ENCODE assay signal across 9 cellular contexts in the genomic region with DNA sequence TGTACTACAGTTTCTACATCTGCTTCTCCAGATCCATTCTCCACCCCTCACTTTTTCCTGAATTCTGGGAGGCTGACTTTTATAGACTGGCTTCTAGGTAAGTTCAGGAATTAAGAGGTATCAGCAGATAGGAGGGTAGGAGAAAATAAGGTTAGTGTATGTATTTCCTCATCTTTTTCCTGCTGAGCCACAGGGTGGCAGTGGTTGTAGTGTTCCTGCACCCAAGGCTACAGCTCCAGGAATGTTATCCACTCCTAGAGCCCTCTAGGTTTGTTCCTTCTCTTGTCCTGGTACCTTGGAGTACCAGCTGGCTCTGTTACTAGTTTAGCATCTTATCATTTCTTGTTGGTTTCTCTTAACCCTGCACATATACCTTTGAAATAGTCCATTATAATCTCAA. TPM values are rescaled to one million over a fixed set of nuclear protein-coding genes. Genes with fewer than 3 reads are reported as not detected.
DNase-seq lines count a peak whose midpoint lies in the region; TF ChIP-seq lines count a peak whose summit lies in the region.
"Had no signal": no experiment of that assay in that cellular context is flagged by ENCODE, and none has a peak within 500 bp of the region (broad histone marks: within the 10 kb centered on the region; RNA-seq: fewer than 3 reads in every experiment).

No MANE protein-coding gene starts in this region.

- CTCF ChIA-PET in PC-9 (lab: Charles Lee): interaction anchor here (0.6 kb wide), 1 partner anchor 162 kb away, joined by 3 read pairs; no protein-coding TSS in a partner anchor

- no peak overlapping the region for H2AFZ ChIP-seq in PC-9

- no TSS peak for BruUV-seq in PC-9 (replicated peaks; lab: Mats Ljungman, UMichigan)

- H3K36me3 ChIP-seq in PC-9 (ENCODE audit: low read depth): no peaks in the 10 kb centered on the region
- H3K36me3 ChIP-seq: thoracic aorta had no signal

- no peaks in the 10 kb centered on the region for H3K9me2 ChIP-seq in PC-9 (ENCODE audit: insufficient read depth)

- POLR2A ChIA-PET in PC-9 (lab: Charles Lee; ENCODE audit: unreplicated experiment): no interaction called here

- H3K27me3 ChIP-seq in PC-9 (ENCODE audit: insufficient read depth, low read depth): no peaks in the 10 kb centered on the region

- no peaks in the 10 kb centered on the region for H4K20me1 ChIP-seq in PC-9 (ENCODE audit: insufficient read depth)

- H3K4me3 ChIP-seq in PC-9 (no peak overlapping the region), fibroblast of pulmonary artery (replicated peaks; ENCODE audit: low read depth, low read length) (no peak overlapping the region)
- H3K4me3 ChIP-seq: thoracic aorta had no signal

- H3K4me1 ChIP-seq in PC-9 (replicated peaks; ENCODE audit: insufficient read depth): no peaks in the 10 kb centered on the region

- TF ChIP-seq CTCF in PC-9 (conservative IDR thresholded peaks at IDR 0.05) (peak; percentile 45; the same call in 1 of the 2 replicates), fibroblast of pulmonary artery (IDR thresholded peaks at IDR 0.05; ENCODE audit: low read length, missing control alignments) (peak; percentile 59)

- H3K9me3 ChIP-seq in PC-9 (ENCODE audit: insufficient read depth, low read depth): no peaks in the 10 kb centered on the region
- H3K9me3 ChIP-seq: thoracic aorta had no signal

- no peak overlapping the region for H3K27ac ChIP-seq in PC-9
- H3K27ac ChIP-seq: thoracic aorta had no signal

- no peaks in the 10 kb centered on the region for H3K79me2 ChIP-seq in PC-9 (ENCODE audit: low read depth)

- peak; percentile 12 for DNase-seq in NCI-H2227 (lab: John Stamatoyannopoulos, UW; ENCODE audit: unreplicated experiment)
- no peak for DNase-seq in NCI-H2227 treated with DMSO at 0.1 percent for 48 hours (lab: John Stamatoyannopoulos, UW)
- DNase-seq in PC-9: peak in 1 of 2 experiments; percentile 1
- DNase-seq in fibroblast of pulmonary artery (ENCODE audit: low read depth): peak; percentile 64
- peak; percentile 19 for DNase-seq in stromal cell of bone marrow (ENCODE audit: low read depth)
- DNase-seq in retina: no peak
- DNase-seq in activated T-cell treated with anti-CD3 and anti-CD28 coated beads for 4 hours: no peak
- DNase-seq in NCI-H1417 (lab: John Stamatoyannopoulos, UW): no peak

- no peaks in the 10 kb centered on the region for H3F3A ChIP-seq in PC-9 (ENCODE audit: insufficient read depth, low read depth)

- intact Hi-C loops in PC-9 (cut with micrococcal nuclease; ENCODE audit: unreplicated experiment): loop anchor here (2.0 kb wide), 1 partner anchor 529 kb away; no protein-coding TSS in a partner anchor

- no peak overlapping the region for H3K4me2 ChIP-seq in PC-9

RNA-seq across cellular contexts. Expression of gene C2orf66, which starts 40.7 kb away (rescaled TPM):
- total RNA-seq in PC-9 (2021): 0.22 TPM in 1 of 2 replicates, not detected in the other
- total RNA-seq: thoracic aorta had no signal

RNA-seq across cellular contexts. Expression of gene GTF3C3, which starts 50.4 kb away (rescaled TPM):
- total RNA-seq in PC-9 (2021): 26.4 and 45.9 TPM in 2 replicates

Comparison
In these comparisons a context has a peak if more than half of its experiments do, and no peak if none do; other contexts are left out.
1. DNase-seq: peak in NCI-H2227 (single experiment), fibroblast of pulmonary artery (single experiment) and stromal cell of bone marrow (single experiment); none in NCI-H2227 treated with DMSO at 0.1 percent for 48 hours (single experiment), retina (single experiment), activated T-cell treated with anti-CD3 and anti-CD28 coated beads for 4 hours (single experiment) and NCI-H1417 (0 of 3).